Comparison of ENCODE assay signal across 22 cellular contexts in genomic region chr11:93287434-93287833, GRCh38. TPM values are rescaled to one million over a fixed set of nuclear protein-coding genes. Genes with fewer than 3 reads are reported as not detected.
"Had no signal": no experiment of that assay in that cellular context is flagged by ENCODE, and none has a peak within 500 bp of the region (broad histone marks: within the 10 kb centered on the region; RNA-seq: fewer than 3 reads in every experiment).

No MANE protein-coding gene starts in this region.

- H3K9me3 ChIP-seq: ascending aorta, breast epithelium, esophagus muscularis mucosa, gastroesophageal sphincter, heart right ventricle, thoracic aorta, upper lobe of left lung had no signal

- ATAC-seq: activated CD4-positive, CD25-positive, alpha-beta regulatory T cell treated with anti-CD3 and anti-CD28 coated beads, Interleukin-2, amount 50 U/mL, for 24 hours; activated CD8-positive, alpha-beta T cell treated with anti-CD3 and anti-CD28 coated beads, Interleukin-2, amount 10 ng/mL, durations not matched to agents 7 days and 5 days; gastroesophageal sphincter; heart right ventricle; naive thymus-derived CD8-positive, alpha-beta T cell; sciatic nerve had no signal

- H3K4me3 ChIP-seq: ascending aorta, breast epithelium, esophagus muscularis mucosa, gastroesophageal sphincter, heart right ventricle, smooth muscle cell, thoracic aorta, upper lobe of left lung had no signal

- H3K27ac ChIP-seq: ascending aorta, breast epithelium, esophagus muscularis mucosa, gastroesophageal sphincter, heart right ventricle, parathyroid adenoma, thoracic aorta, upper lobe of left lung had no signal

- H3K4me1 ChIP-seq: ascending aorta, breast epithelium, esophagus muscularis mucosa, gastroesophageal sphincter, heart right ventricle, parathyroid adenoma, upper lobe of left lung had no signal

- DNase-seq: activated CD4-positive, alpha-beta T cell treated with anti-CD3 and anti-CD28 coated beads, Interleukin-2, amount 10 ng/mL, durations not matched to agents 7 days and 5 days; activated CD8-positive, alpha-beta T cell treated with anti-CD3 and anti-CD28 coated beads, Interleukin-2, amount 10 ng/mL, durations not matched to agents 7 days and 5 days; activated naive CD4-positive, alpha-beta T cell treated with anti-CD3 and anti-CD28 coated beads for 36 hours; activated T-cell treated with anti-CD3 and anti-CD28 coated beads, Interleukin-2, amount 50 U/mL, for 24 hours; cerebellar nuclear complex; cortex of kidney; heart right ventricle; naive thymus-derived CD8-positive, alpha-beta T cell; stimulated activated CD4-positive, alpha-beta T cell treated with anti-CD3 and anti-CD28 coated beads, Interleukin-4, amount 100 ng/mL, for 24 hours; T1000; upper lobe of left lung had no signal

- H3K36me3 ChIP-seq: ascending aorta, breast epithelium, esophagus muscularis mucosa, gastroesophageal sphincter, heart right ventricle, thoracic aorta, upper lobe of left lung had no signal

- H3K27me3 ChIP-seq: ascending aorta, breast epithelium, esophagus muscularis mucosa, gastroesophageal sphincter, heart right ventricle, upper lobe of left lung had no signal

RNA-seq across cellular contexts. Expression of gene DEUP1, which starts 43.1 kb away (rescaled TPM):
- total RNA-seq: activated CD4-positive, alpha-beta T cell treated with anti-CD3 and anti-CD28 coated beads, Interleukin-2, amount 10 ng/mL, durations not matched to agents 7 days and 5 days; activated CD8-positive, alpha-beta T cell treated with anti-CD3 and anti-CD28 coated beads, Interleukin-2, amount 10 ng/mL, durations not matched to agents 7 days and 5 days; activated naive CD4-positive, alpha-beta T cell treated with anti-CD3 and anti-CD28 coated beads for 36 hours; ascending aorta; esophagus muscularis mucosa; gastroesophageal sphincter; lower leg skin; naive thymus-derived CD8-positive, alpha-beta T cell; sciatic nerve; T-helper 1 cell treated with Interleukin-12 subunit alpha and Interleukin-12 subunit beta and Interleukin-4 antibody, amounts not matched to agents 30 ng/mL and 1 ng/mL, for 36 hours; thoracic aorta had no signal
